Comparison of ENCODE assay signal across 8 cellular contexts in the genomic region with DNA sequence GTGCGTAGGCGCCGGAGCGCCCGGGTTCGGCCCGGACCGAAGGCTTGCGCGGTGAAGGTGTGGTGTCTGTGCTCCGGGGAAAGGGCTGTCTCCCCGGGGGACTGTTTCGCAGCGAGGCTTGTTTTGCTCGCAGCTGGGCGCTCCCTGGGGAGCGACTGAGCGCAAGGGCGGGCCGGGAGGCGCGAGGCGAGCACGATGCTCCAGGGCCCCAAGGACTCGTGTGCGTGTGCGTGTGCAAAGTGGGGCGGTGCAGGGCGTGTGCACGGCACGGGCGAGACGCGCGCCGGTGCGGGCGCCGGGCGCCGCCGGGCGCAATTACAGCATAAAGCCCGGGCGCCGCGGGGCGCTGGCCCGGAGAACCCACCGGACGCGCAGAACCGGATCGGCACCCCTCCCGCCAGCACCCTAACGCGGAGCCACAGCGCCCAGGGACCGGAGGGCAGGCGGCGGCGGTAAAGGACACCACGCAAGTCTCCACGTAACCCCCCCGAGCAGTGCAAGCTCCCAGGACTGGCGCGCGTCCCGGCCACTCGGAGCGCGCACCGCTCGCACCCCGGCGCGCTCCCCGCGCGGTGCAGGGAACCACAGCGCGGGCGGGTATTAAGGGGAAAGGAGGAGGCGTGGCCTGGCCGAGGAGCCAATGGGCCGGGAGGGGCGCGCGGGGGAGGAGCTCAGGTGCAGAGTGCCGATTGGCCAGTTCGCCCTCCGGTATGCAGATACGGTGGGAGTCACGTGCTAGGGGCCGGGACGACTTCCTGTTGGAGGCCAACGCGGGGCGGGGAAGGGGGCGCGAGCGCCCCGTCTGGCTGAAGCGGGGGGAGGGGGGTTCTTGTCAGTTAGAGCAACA. TPM values are rescaled to one million over a fixed set of nuclear protein-coding genes. Genes with fewer than 3 reads are reported as not detected.
DNase-seq lines count a peak whose midpoint lies in the region; ATAC-seq and FAIRE-seq lines count a peak whose summit lies in the region.

A gene with protein sequence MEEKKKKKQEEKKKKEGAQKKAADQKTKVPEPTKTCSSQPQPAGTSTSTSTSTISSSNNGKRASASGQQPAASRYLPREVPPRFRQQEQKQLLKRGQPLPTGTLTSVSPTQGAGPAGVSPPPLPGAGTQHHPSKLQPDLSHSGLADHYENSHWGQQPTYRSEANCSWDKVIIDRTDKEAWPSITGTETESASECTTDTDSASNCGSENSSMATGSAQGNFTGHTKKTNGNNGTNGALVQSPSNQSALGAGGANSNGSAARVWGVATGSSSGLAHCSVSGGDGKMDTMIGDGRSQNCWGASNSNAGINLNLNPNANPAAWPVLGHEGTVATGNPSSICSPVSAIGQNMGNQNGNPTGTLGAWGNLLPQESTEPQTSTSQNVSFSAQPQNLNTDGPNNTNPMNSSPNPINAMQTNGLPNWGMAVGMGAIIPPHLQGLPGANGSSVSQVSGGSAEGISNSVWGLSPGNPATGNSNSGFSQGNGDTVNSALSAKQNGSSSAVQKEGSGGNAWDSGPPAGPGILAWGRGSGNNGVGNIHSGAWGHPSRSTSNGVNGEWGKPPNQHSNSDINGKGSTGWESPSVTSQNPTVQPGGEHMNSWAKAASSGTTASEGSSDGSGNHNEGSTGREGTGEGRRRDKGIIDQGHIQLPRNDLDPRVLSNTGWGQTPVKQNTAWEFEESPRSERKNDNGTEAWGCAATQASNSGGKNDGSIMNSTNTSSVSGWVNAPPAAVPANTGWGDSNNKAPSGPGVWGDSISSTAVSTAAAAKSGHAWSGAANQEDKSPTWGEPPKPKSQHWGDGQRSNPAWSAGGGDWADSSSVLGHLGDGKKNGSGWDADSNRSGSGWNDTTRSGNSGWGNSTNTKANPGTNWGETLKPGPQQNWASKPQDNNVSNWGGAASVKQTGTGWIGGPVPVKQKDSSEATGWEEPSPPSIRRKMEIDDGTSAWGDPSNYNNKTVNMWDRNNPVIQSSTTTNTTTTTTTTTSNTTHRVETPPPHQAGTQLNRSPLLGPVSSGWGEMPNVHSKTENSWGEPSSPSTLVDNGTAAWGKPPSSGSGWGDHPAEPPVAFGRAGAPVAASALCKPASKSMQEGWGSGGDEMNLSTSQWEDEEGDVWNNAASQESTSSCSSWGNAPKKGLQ (N-terminal part only) (plus strand): TSS at position 835 of the 847 bp plus-strand sequence. CDS start 45,504 bp downstream, outside the sequence.

- H2BK15ac ChIP-seq in mesendoderm (replicated peaks; ENCODE audit: low read depth) = no peak within 1 kb of the TSS

- peak within 1 kb of the TSS; percentile 61 for H2BK120ac ChIP-seq in mesendoderm (ENCODE audit: low read depth, low read length)

- H3K27ac ChIP-seq in mesendoderm (ENCODE audit: low read depth, low read length) = no peak within 1 kb of the TSS

- no peaks in the 10 kb centered on the region for H3K27me3 ChIP-seq in endocrine pancreas (ENCODE audit: control insufficient read depth, insufficient read depth, low read length)
- peaks cover 27% of the 10 kb centered on the region for H3K27me3 ChIP-seq in mesendoderm (ENCODE audit: insufficient read depth, low read length, poor library complexity)

- H3K4ac ChIP-seq in mesendoderm (ENCODE audit: low read depth, low read length) = peak within 1 kb of the TSS; percentile 90

- H3K9ac ChIP-seq in endocrine pancreas (ENCODE audit: control insufficient read depth, insufficient read depth, low read length) = peak within 1 kb of the TSS; percentile 77
- peak within 1 kb of the TSS; percentile 82 for H3K9ac ChIP-seq in mesendoderm (ENCODE audit: low read length)

- H3K36me3 ChIP-seq in endocrine pancreas (ENCODE audit: control insufficient read depth, insufficient read depth, low read length) (no peaks in the 10 kb centered on the region), mesendoderm (ENCODE audit: control insufficient read depth, insufficient read depth, low read length) (no peaks in the 10 kb centered on the region)

- H4K8ac ChIP-seq in mesendoderm (ENCODE audit: low read depth, low read length) = no peak within 1 kb of the TSS

- peak within 1 kb of the TSS; percentile 88 for H3K4me2 ChIP-seq in mesendoderm (ENCODE audit: low read length)

- peak; percentile 99 for FAIRE-seq in HTR-8/SVneo (lab: Jason Lieb, UNC)

- peaks cover 12% of the 10 kb centered on the region for H3K79me2 ChIP-seq in mesendoderm (ENCODE audit: control insufficient read depth, insufficient read depth, low read length)

- no peaks in the 10 kb centered on the region for H3K9me3 ChIP-seq in endocrine pancreas (ENCODE audit: control insufficient read depth, low read length)

- no peak within 1 kb of the TSS for H2BK5ac ChIP-seq in mesendoderm (ENCODE audit: low read length)

- no peak within 1 kb of the TSS for H4K5ac ChIP-seq in mesendoderm (ENCODE audit: low read length)

- peak within 1 kb of the TSS; percentile 81 for H3K4me3 ChIP-seq in endocrine pancreas (ENCODE audit: control insufficient read depth, insufficient read depth, low read length)
- peak within 1 kb of the TSS; percentile 70 for H3K4me3 ChIP-seq in mesendoderm (ENCODE audit: low read length)

- peak; percentile 99 for DNase-seq in COR-L47 (lab: John Stamatoyannopoulos, UW)
- DNase-seq in HTR-8/SVneo (ENCODE audit: insufficient read length, low spot score) = peak; percentile 100
- DNase-seq in NOMO-1 treated with dmso at 0.1 percent for 144 hours (lab: John Stamatoyannopoulos, UW; ENCODE audit: unreplicated experiment) = peak; percentile 99
- peak; percentile 100 for DNase-seq in activated CD8-positive, alpha-beta memory T cell treated with anti-CD3 and anti-CD28 coated beads, Interleukin-2, amount 50 U/mL, for 1 hour (ENCODE audit: extremely low read depth)
- DNase-seq in mesendoderm = peak; percentile 99
- DNase-seq in stimulated activated CD8-positive, alpha-beta memory T cell treated with anti-CD3 and anti-CD28 coated beads, Interleukin-12 subunit alpha, Interleukin-12 subunit beta, amount 100 ng/mL, for 4 hours (ENCODE audit: low read depth) = peak; percentile 100

- H3K56ac ChIP-seq in mesendoderm (ENCODE audit: low read length) = peak within 1 kb of the TSS; percentile 94

- no peaks in the 10 kb centered on the region for H3K4me1 ChIP-seq in endocrine pancreas (ENCODE audit: control insufficient read depth, insufficient read depth, low read length)
- peaks cover 5% of the 10 kb centered on the region for H3K4me1 ChIP-seq in mesendoderm (ENCODE audit: control insufficient read depth, low read depth, low read length)

- peak; percentile 93 for ATAC-seq in GM21360 (IDR thresholded peaks at IDR 0.05; ENCODE audit: unreplicated experiment)

- H3K79me1 ChIP-seq in mesendoderm (ENCODE audit: low read length) = peaks cover 6% of the 10 kb centered on the region

- no CpG with 5 or more reads among the region's 104 CpGs for WGBS in mesendoderm (ENCODE audit: extremely low coverage, insufficient coverage, low lambda C conversion rate)

- no peak within 1 kb of the TSS for H2AK5ac ChIP-seq in mesendoderm (ENCODE audit: low read length)

- peak within 1 kb of the TSS; percentile 81 for H3K23ac ChIP-seq in mesendoderm (ENCODE audit: low read length)

- peak within 1 kb of the TSS; percentile 92 for H3K18ac ChIP-seq in mesendoderm (ENCODE audit: low read length)

RNA-seq across cellular contexts. Expression of the gene that starts here (rescaled TPM):
- polyA plus RNA-seq in mesendoderm (2013, experiment 1 of 2) = 3.7 TPM
- 3.7 TPM for polyA plus RNA-seq in mesendoderm (2013, experiment 2 of 2)
